10 cellular contexts compared by ENCODE assay signal in genomic region chr5:173330151-173330855, GRCh38. TPM values are rescaled to one million over a fixed set of nuclear protein-coding genes. Genes with fewer than 3 reads are reported as not detected.
DNase-seq lines count a peak whose midpoint lies in the region; ATAC-seq and TF ChIP-seq lines count a peak whose summit lies in the region.
"Had no signal": no experiment of that assay in that cellular context is flagged by ENCODE, and none has a peak within 500 bp of the region (broad histone marks: within the 10 kb centered on the region; RNA-seq: fewer than 3 reads in every experiment).

No MANE protein-coding gene starts in this region.

- peaks cover 53% of the 10 kb centered on the region for H3K36me3 Mint-ChIP-seq in Calu3 (ENCODE audit: insufficient read depth, unreplicated experiment)
- peaks cover 16% of the 10 kb centered on the region for H3K36me3 Mint-ChIP-seq in HFFc6 (ENCODE audit: low read depth)
- H3K36me3 Mint-ChIP-seq in naive thymus-derived CD4-positive, alpha-beta T cell, result peaks cover 0 to 10% (median 0%) of the 10 kb centered on the region in 5 donors

- no peaks in the 10 kb centered on the region for H3K4me1 ChIP-seq in naive thymus-derived CD4-positive, alpha-beta T cell (ENCODE audit: control insufficient read depth in 2 of 2, insufficient read depth in 2 of 2, low read length in 2 of 2)

- no peak for TF ChIP-seq CTCF in Calu3 (IDR thresholded peaks at IDR 0.05; ENCODE audit: unreplicated experiment)
- TF ChIP-seq CTCF in HFFc6 (IDR thresholded peaks at IDR 0.05), result no peak
- no peak for TF ChIP-seq CTCF in astrocyte of the spinal cord (IDR thresholded peaks at IDR 0.05; ENCODE audit: low read depth, low read length)

- POLR2A ChIA-PET in naive thymus-derived CD4-positive, alpha-beta T cell (lab: Charles Lee), result no interaction called here

- peaks cover 14% of the 10 kb centered on the region for H3K4me1 Mint-ChIP-seq in Calu3 (ENCODE audit: low read depth, unreplicated experiment)
- H3K4me1 Mint-ChIP-seq in HFFc6 (ENCODE audit: low read depth), result peaks cover 59% of the 10 kb centered on the region
- peaks cover 10 to 46% (median 24%) of the 10 kb centered on the region in 7 donors for H3K4me1 Mint-ChIP-seq in naive thymus-derived CD4-positive, alpha-beta T cell

- BruUV-seq in Calu3 (replicated peaks; lab: Mats Ljungman, UMichigan), result no TSS peak

- no peak overlapping the region for H3K27ac ChIP-seq in naive thymus-derived CD4-positive, alpha-beta T cell (ENCODE audit: low read depth, low read length)

- in situ Hi-C loops in astrocyte of the spinal cord (cut with HindIII; ENCODE audit: low sequenced_read_pairs), result no loop called here

- CTCF ChIA-PET in Calu3 (lab: Charles Lee), result interaction anchor here (0.6 to 3.2 kb wide), 4 partner anchors 27 to 1057 kb away, joined by 3 to 12 read pairs (median 4); partner anchors contain the start of gene BOD1
- CTCF ChIA-PET in naive thymus-derived CD4-positive, alpha-beta T cell (lab: Charles Lee), result no interaction called here

- DNase-seq in Calu3, result no peak
- no peak for DNase-seq in HFFc6
- no peak for DNase-seq in astrocyte of the spinal cord (ENCODE audit: low read depth, low spot score)
- no peak for DNase-seq in naive thymus-derived CD4-positive, alpha-beta T cell
- DNase-seq: activated gamma-delta T cell, Karpas-422 had no signal

- peaks cover 2% of the 10 kb centered on the region for H3K9me3 Mint-ChIP-seq in Calu3 (ENCODE audit: low read depth, unreplicated experiment)
- no peaks in the 10 kb centered on the region for H3K9me3 Mint-ChIP-seq in HFFc6
- H3K9me3 Mint-ChIP-seq in naive thymus-derived CD4-positive, alpha-beta T cell, result peaks cover 0 to 2% (median 0%) of the 10 kb centered on the region in 11 donors

- no peaks in the 10 kb centered on the region for H3K36me3 ChIP-seq in naive thymus-derived CD4-positive, alpha-beta T cell (ENCODE audit: control insufficient read depth in 2 of 3, insufficient read depth in 3 of 3, low read length in 3 of 3)

- no peak for ATAC-seq in naive thymus-derived CD4-positive, alpha-beta T cell
- ATAC-seq in GM21390 (IDR thresholded peaks at IDR 0.05; ENCODE audit: unreplicated experiment) (no peak), HG03571 (IDR thresholded peaks at IDR 0.05; ENCODE audit: unreplicated experiment) (no peak), HG03095 (IDR thresholded peaks at IDR 0.05; ENCODE audit: unreplicated experiment) (no peak), GM19463 (IDR thresholded peaks at IDR 0.05; ENCODE audit: unreplicated experiment) (no peak)

- no peaks in the 10 kb centered on the region for H3K27me3 Mint-ChIP-seq in Calu3 (ENCODE audit: unreplicated experiment)
- H3K27me3 Mint-ChIP-seq in HFFc6 (ENCODE audit: insufficient read depth), result peaks cover 3% of the 10 kb centered on the region
- H3K27me3 Mint-ChIP-seq in naive thymus-derived CD4-positive, alpha-beta T cell, result peaks cover 8 to 72% (median 68%) of the 10 kb centered on the region in 5 donors

- H3K27ac Mint-ChIP-seq in Calu3 (ENCODE audit: unreplicated experiment), result peak overlapping the region; percentile 93
- H3K27ac Mint-ChIP-seq in HFFc6, result no peak overlapping the region
- H3K27ac Mint-ChIP-seq in naive thymus-derived CD4-positive, alpha-beta T cell, result peak overlapping the region in 1 of 9 donors; percentile 70

- H3K27me3 ChIP-seq in naive thymus-derived CD4-positive, alpha-beta T cell (ENCODE audit: control insufficient read depth in 2 of 2, insufficient read depth in 2 of 2, low read length in 2 of 2), result peaks cover 0 to 5% of the 10 kb centered on the region in 2 donors

- no peaks in the 10 kb centered on the region for H3K9me3 ChIP-seq in naive thymus-derived CD4-positive, alpha-beta T cell (ENCODE audit: control insufficient read depth in 2 of 3, low read length in 3 of 3)

- H3K4me3 ChIP-seq in astrocyte of the spinal cord (ENCODE audit: low read depth, low read length), result peak overlapping the region; percentile 80
- H3K4me3 ChIP-seq in naive thymus-derived CD4-positive, alpha-beta T cell (ENCODE audit: low read length), result no peak overlapping the region

- H3K4me3 Mint-ChIP-seq in Calu3 (ENCODE audit: low read depth, unreplicated experiment), result peak overlapping the region; percentile 81
- peak overlapping the region; percentile 40 for H3K4me3 Mint-ChIP-seq in HFFc6
- peak overlapping the region in 7 of 10 donors; percentile 1 to 71 (median 33) for H3K4me3 Mint-ChIP-seq in naive thymus-derived CD4-positive, alpha-beta T cell

- intact Hi-C loops in Calu3 (cut with micrococcal nuclease; ENCODE audit: unreplicated experiment), result no loop called here
- intact Hi-C loops in naive thymus-derived CD4-positive, alpha-beta T cell (cut with micrococcal nuclease), result loop anchor here (1.0 to 5.0 kb wide), 3 partner anchors 93 to 613 kb away; partner anchors contain the start of gene NKX2-5 (in 1 of the 2)

RNA-seq across cellular contexts. Expression of gene STC2, which starts 2.1 kb away (rescaled TPM):
- 48.3 and 60.4 TPM in 2 replicates for total RNA-seq in Calu3 (2022)
- total RNA-seq in HFFc6 (2021; fragmentation: NEBNext Ultra II Directional; extraction: Animal tissue kit (Norgen Biotek cat#: 25700)), result 10 to 100 TPM; 66.3 to 89.0 (median 71.5) TPM
- total RNA-seq in naive thymus-derived CD4-positive, alpha-beta T cell, result 10 to 100 TPM in 1 of 5 experiments, not detected in 4; 28.3 TPM
- not detected for polyA plus RNA-seq in naive thymus-derived CD4-positive, alpha-beta T cell
